In genomic region chr16:62832214-62832613, GRCh38 we compare ENCODE assay signal across 38 cellular contexts.
"Had no signal": no experiment of that assay in that cellular context is flagged by ENCODE, and none has a peak within 500 bp of the region (broad histone marks: within the 10 kb centered on the region; RNA-seq: fewer than 3 reads in every experiment).

No MANE protein-coding gene starts in this region.

- H3K27ac ChIP-seq: adrenal gland, body of pancreas, breast epithelium, cardiac muscle cell, colonic mucosa, dorsolateral prefrontal cortex, esophagus muscularis mucosa, gastroesophageal sphincter, heart right ventricle, WERI-Rb-1 had no signal

- DNase-seq: activated CD4-positive, alpha-beta memory T cell treated with anti-CD3 and anti-CD28 coated beads for 36 hours; activated CD4-positive, alpha-beta T cell treated with anti-CD3 and anti-CD28 coated beads for 36 hours; activated CD4-positive, alpha-beta T cell treated with anti-CD3 and anti-CD28 coated beads, Interleukin-2, amount 10 ng/mL, durations not matched to agents 24 days and 14 days; activated CD4-positive, CD25-positive, alpha-beta regulatory T cell; activated CD4-positive, CD25-positive, alpha-beta regulatory T cell treated with anti-CD3 and anti-CD28 coated beads, Interleukin-2, amount 50 U/mL, for 72 hours; activated CD8-positive, alpha-beta memory T cell treated with anti-CD3 and anti-CD28 coated beads, Interleukin-2, amount 10 ng/mL, durations not matched to agents 7 days and 5 days; activated CD8-positive, alpha-beta memory T cell treated with anti-CD3 and anti-CD28 coated beads, Interleukin-2, amount 50 U/mL, for 4 hours; activated CD8-positive, alpha-beta T cell treated with anti-CD3 and anti-CD28 coated beads, Interleukin-2, amount 10 ng/mL, durations not matched to agents 7 days and 5 days; activated effector memory CD4-positive, alpha-beta T cell treated with anti-CD3 and anti-CD28 coated beads, Interleukin-2, amount 50 U/mL, for 16 hours; activated naive CD4-positive, alpha-beta T cell treated with anti-CD3 and anti-CD28 coated beads for 36 hours; activated naive CD8-positive, alpha-beta T cell treated with anti-CD3 and anti-CD28 coated beads for 36 hours; activated naive CD8-positive, alpha-beta T cell treated with anti-CD3 and anti-CD28 coated beads, Interleukin-2, amount 50 U/mL, for 24 hours; activated T-cell treated with anti-CD3 and anti-CD28 coated beads, Interleukin-2, amount 50 U/mL, for 1 hour; activated T-cell treated with anti-CD3 and anti-CD28 coated beads, Interleukin-2, amount 50 U/mL, for 48 hours; adrenal gland; amygdala; aorta; body of pancreas; central memory CD4-positive, alpha-beta T cell; cerebellar nuclear complex; colonic mucosa; dorsolateral prefrontal cortex; effector memory CD4-positive, alpha-beta T cell; foreskin melanocyte; heart right ventricle; T-helper 1 cell; T-helper 17 cell; T1000; WERI-Rb-1 had no signal

- H3K27me3 Mint-ChIP-seq: activated CD4-positive, alpha-beta memory T cell treated with anti-CD3 and anti-CD28 coated beads for 36 hours; activated CD4-positive, alpha-beta T cell treated with anti-CD3 and anti-CD28 coated beads for 36 hours; activated CD4-positive, alpha-beta T cell treated with anti-CD3 and anti-CD28 coated beads, Interleukin-2, amount 10 ng/mL, durations not matched to agents 24 days and 14 days; activated CD8-positive, alpha-beta memory T cell treated with anti-CD3 and anti-CD28 coated beads, Interleukin-2, amount 10 ng/mL, durations not matched to agents 7 days and 5 days; activated naive CD4-positive, alpha-beta T cell treated with anti-CD3 and anti-CD28 coated beads, Interleukin-2, amount 50 U/mL, for 24 hours; activated naive CD8-positive, alpha-beta T cell treated with anti-CD3 and anti-CD28 coated beads for 36 hours; activated naive CD8-positive, alpha-beta T cell treated with anti-CD3 and anti-CD28 coated beads, Interleukin-2, amount 50 U/mL, for 24 hours; dendritic cell treated with granulocyte-macrophage colony-stimulating factor and Interleukin-4, amounts not matched to agents 40 ng/mL and 50 ng/mL, for 4 days; T-helper 17 cell had no signal

- H3K27ac Mint-ChIP-seq: activated CD4-positive, alpha-beta memory T cell treated with anti-CD3 and anti-CD28 coated beads for 36 hours; activated CD4-positive, alpha-beta T cell treated with anti-CD3 and anti-CD28 coated beads for 36 hours; activated CD4-positive, alpha-beta T cell treated with anti-CD3 and anti-CD28 coated beads, Interleukin-2, amount 10 ng/mL, durations not matched to agents 24 days and 14 days; activated CD8-positive, alpha-beta memory T cell treated with anti-CD3 and anti-CD28 coated beads, Interleukin-2, amount 10 ng/mL, durations not matched to agents 7 days and 5 days; activated CD8-positive, alpha-beta T cell treated with anti-CD3 and anti-CD28 coated beads, Interleukin-2, amount 10 ng/mL, durations not matched to agents 7 days and 5 days; activated naive CD4-positive, alpha-beta T cell treated with anti-CD3 and anti-CD28 coated beads for 36 hours; activated naive CD4-positive, alpha-beta T cell treated with anti-CD3 and anti-CD28 coated beads, Interleukin-2, amount 50 U/mL, for 24 hours; activated naive CD8-positive, alpha-beta T cell treated with anti-CD3 and anti-CD28 coated beads for 36 hours; activated naive CD8-positive, alpha-beta T cell treated with anti-CD3 and anti-CD28 coated beads, Interleukin-2, amount 50 U/mL, for 24 hours; activated T-helper 1 cell treated with anti-CD3 and anti-CD28 coated beads, Interleukin-12 subunit alpha, Interleukin-12 subunit beta, Interleukin-2, Interleukin-4 antibody, amounts not matched to agents 30 ng/mL and 10 ng/mL and 1 ng/mL, durations not matched to agents 14 hours and 24 hours and 36 hours; activated T-helper 2 cell treated with anti-CD3 and anti-CD28 coated beads, Interferon-gamma antibody, Interleukin-2, Interleukin-4, amounts not matched to agents 10 μg/mL and 5 μg/mL and 100 μg/mL, durations not matched to agents 14 hours and 24 hours and 36 hours; dendritic cell treated with granulocyte-macrophage colony-stimulating factor and Interleukin-4, amounts not matched to agents 40 ng/mL and 50 ng/mL, for 4 days; T-helper 17 cell; T-helper 2 cell treated with Interferon-gamma antibody and Interleukin-4, amounts not matched to agents 5 μg/mL and 100 μg/mL, for 36 hours had no signal

- H3K4me1 ChIP-seq: adrenal gland, body of pancreas, breast epithelium, colonic mucosa, esophagus muscularis mucosa, gastroesophageal sphincter, heart right ventricle had no signal

- H3K4me3 Mint-ChIP-seq: activated CD4-positive, alpha-beta memory T cell treated with anti-CD3 and anti-CD28 coated beads for 36 hours; activated CD4-positive, alpha-beta T cell treated with anti-CD3 and anti-CD28 coated beads for 36 hours; activated CD4-positive, alpha-beta T cell treated with anti-CD3 and anti-CD28 coated beads, Interleukin-2, amount 10 ng/mL, durations not matched to agents 24 days and 14 days; activated CD8-positive, alpha-beta memory T cell treated with anti-CD3 and anti-CD28 coated beads, Interleukin-2, amount 10 ng/mL, durations not matched to agents 7 days and 5 days; activated CD8-positive, alpha-beta T cell treated with anti-CD3 and anti-CD28 coated beads, Interleukin-2, amount 10 ng/mL, durations not matched to agents 7 days and 5 days; activated naive CD4-positive, alpha-beta T cell treated with anti-CD3 and anti-CD28 coated beads for 36 hours; activated naive CD4-positive, alpha-beta T cell treated with anti-CD3 and anti-CD28 coated beads, Interleukin-2, amount 50 U/mL, for 24 hours; activated naive CD8-positive, alpha-beta T cell treated with anti-CD3 and anti-CD28 coated beads for 36 hours; activated naive CD8-positive, alpha-beta T cell treated with anti-CD3 and anti-CD28 coated beads, Interleukin-2, amount 50 U/mL, for 24 hours; activated T-helper 1 cell treated with anti-CD3 and anti-CD28 coated beads, Interleukin-12 subunit alpha, Interleukin-12 subunit beta, Interleukin-2, Interleukin-4 antibody, amounts not matched to agents 30 ng/mL and 10 ng/mL and 1 ng/mL, durations not matched to agents 14 hours and 24 hours and 36 hours; dendritic cell treated with granulocyte-macrophage colony-stimulating factor and Interleukin-4, amounts not matched to agents 40 ng/mL and 50 ng/mL, for 4 days; T-helper 17 cell; T-helper 2 cell treated with Interferon-gamma antibody and Interleukin-4, amounts not matched to agents 5 μg/mL and 100 μg/mL, for 36 hours had no signal

- H3K36me3 ChIP-seq: adrenal gland, breast epithelium, cardiac muscle cell, colonic mucosa, esophagus muscularis mucosa, gastroesophageal sphincter, heart right ventricle, WERI-Rb-1 had no signal

- H3K4me3 ChIP-seq: adrenal gland, body of pancreas, breast epithelium, cardiac muscle cell, colonic mucosa, dorsolateral prefrontal cortex, esophagus muscularis mucosa, gastroesophageal sphincter, heart right ventricle had no signal

- H3K27me3 ChIP-seq: adrenal gland, body of pancreas, breast epithelium, cardiac muscle cell, colonic mucosa, dorsolateral prefrontal cortex, esophagus muscularis mucosa, gastroesophageal sphincter, heart right ventricle had no signal

- H3K9me3 ChIP-seq: adrenal gland, body of pancreas, breast epithelium, colonic mucosa, esophagus muscularis mucosa, gastroesophageal sphincter, heart right ventricle had no signal

- H3K36me3 Mint-ChIP-seq: activated CD4-positive, alpha-beta memory T cell treated with anti-CD3 and anti-CD28 coated beads for 36 hours; activated CD8-positive, alpha-beta memory T cell treated with anti-CD3 and anti-CD28 coated beads, Interleukin-2, amount 10 ng/mL, durations not matched to agents 7 days and 5 days; activated naive CD4-positive, alpha-beta T cell treated with anti-CD3 and anti-CD28 coated beads, Interleukin-2, amount 50 U/mL, for 24 hours; activated naive CD8-positive, alpha-beta T cell treated with anti-CD3 and anti-CD28 coated beads for 36 hours had no signal

- H3K9me3 Mint-ChIP-seq: dendritic cell treated with granulocyte-macrophage colony-stimulating factor and Interleukin-4, amounts not matched to agents 40 ng/mL and 50 ng/mL, for 4 days had no signal

- H3K4me1 Mint-ChIP-seq: activated CD4-positive, alpha-beta T cell treated with anti-CD3 and anti-CD28 coated beads for 36 hours; activated CD4-positive, alpha-beta T cell treated with anti-CD3 and anti-CD28 coated beads, Interleukin-2, amount 10 ng/mL, durations not matched to agents 24 days and 14 days; activated CD8-positive, alpha-beta memory T cell treated with anti-CD3 and anti-CD28 coated beads, Interleukin-2, amount 10 ng/mL, durations not matched to agents 7 days and 5 days; activated naive CD4-positive, alpha-beta T cell treated with anti-CD3 and anti-CD28 coated beads, Interleukin-2, amount 50 U/mL, for 24 hours; activated naive CD8-positive, alpha-beta T cell treated with anti-CD3 and anti-CD28 coated beads for 36 hours; activated naive CD8-positive, alpha-beta T cell treated with anti-CD3 and anti-CD28 coated beads, Interleukin-2, amount 50 U/mL, for 24 hours; T-helper 17 cell had no signal
